ENCODE assay signal across 16 cellular contexts in genomic region chr7:151897201-151897711, GRCh38. TPM values are rescaled to one million over a fixed set of nuclear protein-coding genes. Genes with fewer than 3 reads are reported as not detected.
DNase-seq lines count a peak whose midpoint lies in the region; ATAC-seq and TF ChIP-seq lines count a peak whose summit lies in the region.
"Had no signal": no experiment of that assay in that cellular context is flagged by ENCODE, and none has a peak within 500 bp of the region (broad histone marks: within the 10 kb centered on the region; RNA-seq: fewer than 3 reads in every experiment).

No MANE protein-coding gene starts in this region.

- H3K79me2 ChIP-seq in SK-N-SH (ENCODE audit: insufficient read depth): no peaks in the 10 kb centered on the region

- ATAC-seq in SK-N-SH treated with all-trans-retinoic acid at 6 μM for 48 hours (no peak), GM21528 (IDR thresholded peaks at IDR 0.05; ENCODE audit: low FRiP score, unreplicated experiment) (no peak)

- H3K4me3 ChIP-seq in sigmoid colon (no peak overlapping the region), SK-N-SH (ENCODE audit: low read depth in 2 of 2, low read length in 1 of 2) (no peak overlapping the region)

- peaks cover 0 to 14% (median 0%) of the 10 kb centered on the region in 5 experiments for H3K9me3 Mint-ChIP-seq in brain
- H3K9me3 Mint-ChIP-seq: activated T-helper 2 cell treated with anti-CD3 and anti-CD28 coated beads, Interferon-gamma antibody, Interleukin-2, Interleukin-4, amounts not matched to agents 10 μg/mL and 5 μg/mL and 100 μg/mL, durations not matched to agents 14 hours and 24 hours and 36 hours; central memory CD8-positive, alpha-beta T cell; memory B cell had no signal

- H3K9me3 ChIP-seq in sigmoid colon: no peaks in the 10 kb centered on the region
- no peaks in the 10 kb centered on the region for H3K9me3 ChIP-seq in SK-N-SH

- POLR2A ChIA-PET in SK-N-SH (lab: Yijun Ruan, JAX): no interaction called here

- no peaks in the 10 kb centered on the region for H3F3A ChIP-seq in SK-N-SH (replicated peaks; ENCODE audit: insufficient read depth)

- no peak overlapping the region for H3K9ac ChIP-seq in SK-N-SH

- H3K36me3 ChIP-seq in sigmoid colon (no peaks in the 10 kb centered on the region), SK-N-SH (replicated peaks in 1 of 2; ENCODE audit: control insufficient read depth in 1 of 2, insufficient read depth in 2 of 2, low read length in 1 of 2) (no peaks in the 10 kb centered on the region)

- DNase-seq in NCI-H187 (lab: John Stamatoyannopoulos, UW) (peak; percentile 29 to 65), NCI-H187 treated with DMSO at 0.1 percent for 48 hours (lab: John Stamatoyannopoulos, UW) (no peak), islet precursor cell (peak; percentile 64), sigmoid colon (peak; percentile 53), SK-N-SH (no peak)
- DNase-seq: DMS79; NCI-H2081 treated with DMSO at 0.1 percent for 48 hours; SIG-M5; stimulated activated CD4-positive, alpha-beta T cell treated with anti-CD3 and anti-CD28 coated beads, Interleukin-12 subunit alpha, Interleukin-12 subunit beta, amount 100 ng/mL, for 4 hours had no signal

- TF ChIP-seq RAD21 in SK-N-SH (IDR thresholded peaks at IDR 0.05; ENCODE audit: low read length): no peak

- no peaks in the 10 kb centered on the region for H3K4me1 ChIP-seq in sigmoid colon
- H3K4me1 ChIP-seq in SK-N-SH (ENCODE audit: control insufficient read depth in 1 of 2, insufficient read depth in 2 of 2, low read depth in 1 of 2, low read length in 1 of 2): no peaks in the 10 kb centered on the region

- TF ChIP-seq EP300 in sigmoid colon (IDR thresholded peaks at IDR 0.05) (no peak), SK-N-SH (IDR thresholded peaks at IDR 0.05; ENCODE audit: borderline replicate concordance in 1 of 2, low read depth in 1 of 2, low read length in 1 of 2) (no peak)

- H3K27ac Mint-ChIP-seq in brain: peak overlapping the region in 3 of 5 experiments; percentile 30 to 91 (median 45)
- H3K27ac Mint-ChIP-seq: activated T-helper 2 cell treated with anti-CD3 and anti-CD28 coated beads, Interferon-gamma antibody, Interleukin-2, Interleukin-4, amounts not matched to agents 10 μg/mL and 5 μg/mL and 100 μg/mL, durations not matched to agents 14 hours and 24 hours and 36 hours; memory B cell had no signal

- H2AFZ ChIP-seq in SK-N-SH (ENCODE audit: low read depth): no peak overlapping the region

- no peak for TF ChIP-seq POLR2A in sigmoid colon (IDR thresholded peaks at IDR 0.05)

- H3K4me3 Mint-ChIP-seq in brain: peak overlapping the region; percentile 0 to 72 (median 45)
- H3K4me3 Mint-ChIP-seq: central memory CD8-positive, alpha-beta T cell; memory B cell had no signal

- CTCF ChIA-PET in SK-N-SH (lab: Yijun Ruan, JAX): interaction anchor here (0.6 to 1.5 kb wide), 3 partner anchors 20 to 115 kb away, joined by 3 to 4 read pairs (median 3); partner anchors contain the start of gene PRKAG2

- H3K27me3 Mint-ChIP-seq in brain: no peaks in the 10 kb centered on the region

- no peaks in the 10 kb centered on the region for H4K20me1 ChIP-seq in SK-N-SH (ENCODE audit: insufficient read depth)

- H3K9me2 ChIP-seq in SK-N-SH: no peaks in the 10 kb centered on the region

- intact Hi-C loops in sigmoid colon (cut with DNase I): no loop called here

- H3K27ac ChIP-seq in sigmoid colon: no peak overlapping the region
- H3K27ac ChIP-seq in SK-N-SH (ENCODE audit: low read depth in 2 of 2, low read length in 1 of 2): no peak overlapping the region

- TF ChIP-seq CTCF in brain (conservative IDR thresholded peaks at IDR 0.05) (no peak), sigmoid colon (IDR thresholded peaks at IDR 0.05) (no peak), SK-N-SH (IDR thresholded peaks at IDR 0.05) (no peak)

- H3K4me2 ChIP-seq in SK-N-SH: no peak overlapping the region

- no peaks in the 10 kb centered on the region for H3K36me3 Mint-ChIP-seq in brain
- H3K36me3 Mint-ChIP-seq: memory B cell had no signal

- 24 to 52% methylated on average over 15 of the region's 15 CpGs for WGBS in sigmoid colon, 2 donors
- WGBS in SK-N-SH (ENCODE audit: low lambda C conversion rate): 77% methylated on average over 15 of the region's 15 CpGs

- H3K27me3 ChIP-seq in sigmoid colon (peaks cover 0 to 13% (median 0%) of the 10 kb centered on the region in 3 donors), SK-N-SH (ENCODE audit: insufficient read depth) (peaks cover 32% of the 10 kb centered on the region; the same call in 1 of the 2 replicates)

- peaks cover 81% of the 10 kb centered on the region for H3K4me1 Mint-ChIP-seq in brain
- H3K4me1 Mint-ChIP-seq: central memory CD8-positive, alpha-beta T cell; memory B cell had no signal

TF ChIP-seq in SK-N-SH, 30 proteins besides CTCF, POLR2A, EP300 and RAD21 (continues in another document):
- TF ChIP-seq GATA2 (CRISPR knock-in tag; IDR thresholded peaks at IDR 0.05): no peak
- no peak for TF ChIP-seq MEF2A (IDR thresholded peaks at IDR 0.05; ENCODE audit: borderline replicate concordance, low read depth)
- TF ChIP-seq PBX3 (IDR thresholded peaks at IDR 0.05): no peak
- no peak for TF ChIP-seq USF1 (IDR thresholded peaks at IDR 0.05; ENCODE audit: borderline replicate concordance, low read depth)
- TF ChIP-seq RCOR1 (IDR thresholded peaks at IDR 0.05; ENCODE audit: low read length): no peak

TF ChIP-seq in SK-N-SH treated with all-trans-retinoic acid at 6 μM for 48 hours, 23 proteins besides CTCF, POLR2A, EP300 and RAD21 (continues in another document):
- TF ChIP-seq CREB5 (CRISPR knock-in tag; IDR thresholded peaks at IDR 0.05; ENCODE audit: low read depth): no peak
- no peak for TF ChIP-seq ESRRG (CRISPR knock-in tag; IDR thresholded peaks at IDR 0.05)
- TF ChIP-seq CSDC2 (CRISPR knock-in tag; IDR thresholded peaks at IDR 0.05): no peak
- no peak for TF ChIP-seq ISL1 (CRISPR knock-in tag; IDR thresholded peaks at IDR 0.05)
- no peak for TF ChIP-seq OSR1 (CRISPR knock-in tag; IDR thresholded peaks at IDR 0.05)
- no peak for TF ChIP-seq CSRNP3 (CRISPR knock-in tag; IDR thresholded peaks at IDR 0.05)
- TF ChIP-seq GLIS3 (CRISPR knock-in tag; IDR thresholded peaks at IDR 0.05): no peak
- TF ChIP-seq TSHZ2 (CRISPR knock-in tag; IDR thresholded peaks at IDR 0.05): no peak
- TF ChIP-seq ZC3H10 (CRISPR knock-in tag; IDR thresholded peaks at IDR 0.05): no peak
- TF ChIP-seq ZNF70 (CRISPR knock-in tag; IDR thresholded peaks at IDR 0.05): no peak

RNA-seq across cellular contexts. Expression of gene PRKAG2, which starts 20.3 kb away (rescaled TPM):
- polyA plus RNA-seq in brain (ENCODE audit: insufficient read depth, low read depth, low replicate concordance) (12.1 TPM), sigmoid colon (10 to 100 TPM; 19.2 to 31.9 (median 29.4) TPM), SK-N-SH (2012; rRNA removed) (51.6 and 62.0 TPM in 2 replicates)
- total RNA-seq in sigmoid colon: 10 to 100 TPM; 37.1 to 51.2 (median 40.1) TPM
- 62.5 and 87.1 TPM in 2 replicates for polyA plus RNA-seq in SK-N-SH (2012; cell fraction: cytosol; rRNA removed)
- polyA plus RNA-seq in SK-N-SH (2012; cell fraction: nucleus; rRNA removed): 49.2 and 76.3 TPM in 2 replicates

RNA-seq across cellular contexts. Expression of gene GALNTL5, which starts 59.0 kb away (rescaled TPM):
- polyA plus RNA-seq in brain (ENCODE audit: insufficient read depth, low read depth, low replicate concordance): 0.90 TPM
- total RNA-seq in sigmoid colon: not detected
- not detected for polyA plus RNA-seq in sigmoid colon
- polyA plus RNA-seq in SK-N-SH (2012; rRNA removed): not detected in 2 replicates
- not detected in 2 replicates for polyA plus RNA-seq in SK-N-SH (2012; cell fraction: cytosol; rRNA removed)
- polyA plus RNA-seq in SK-N-SH (2012; cell fraction: nucleus; rRNA removed): not detected in 2 replicates
- total RNA-seq: activated T-helper 2 cell treated with anti-CD3 and anti-CD28 coated beads, Interferon-gamma antibody, Interleukin-2, Interleukin-4, amounts not matched to agents 10 μg/mL and 5 μg/mL and 100 μg/mL, durations not matched to agents 14 hours and 24 hours and 36 hours; fibroblast of lung had no signal
- polyA plus RNA-seq: fibroblast of lung had no signal

Comparison
In these comparisons a context has a peak if more than half of its experiments do, and no peak if none do; other contexts are left out.
1. DNase-seq: peak in NCI-H187 (2 of 2), islet precursor cell (single experiment) and sigmoid colon (single experiment); none in NCI-H187 treated with DMSO at 0.1 percent for 48 hours (single experiment) and SK-N-SH (single experiment).